In the genomic region with DNA sequence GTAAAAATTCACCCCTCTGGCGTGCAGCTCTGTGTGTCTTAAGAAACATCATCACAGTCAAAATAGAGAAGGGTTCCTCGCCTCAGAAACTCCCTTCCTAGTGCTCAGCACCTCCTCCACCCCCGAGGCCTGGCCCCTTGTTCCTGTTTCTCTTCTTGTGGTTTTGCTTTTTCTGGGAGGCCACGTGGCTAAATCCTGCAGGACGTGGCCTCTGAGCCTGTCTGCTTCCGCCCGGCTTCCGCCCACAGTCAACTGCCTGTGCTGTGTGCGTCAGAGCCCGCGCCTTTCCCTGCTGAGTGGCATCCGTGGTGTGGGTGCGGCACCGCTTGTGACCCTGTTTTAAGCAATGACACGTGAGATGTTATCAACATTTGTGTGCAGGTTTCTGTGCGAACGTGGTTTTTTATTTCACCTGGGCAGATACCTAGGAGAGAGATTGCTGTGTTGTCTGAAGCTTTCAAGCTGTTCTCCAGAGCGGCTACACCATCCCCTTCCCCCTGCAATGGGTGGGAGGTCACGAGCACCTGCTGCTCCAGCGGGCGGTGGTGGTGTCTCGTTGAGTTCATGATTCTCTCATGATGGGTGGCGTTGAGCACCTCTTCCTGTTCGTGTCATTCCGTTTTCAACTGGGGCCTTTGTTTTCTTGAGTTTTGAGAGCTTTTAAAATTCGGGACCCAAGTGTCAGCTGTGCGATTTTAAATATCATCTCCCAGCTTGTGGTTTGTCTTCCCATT, we compare ENCODE assay signal across 1 cellular context.
TF ChIP-seq lines count a peak whose summit lies in the region.

No MANE protein-coding gene starts in this region.

TF ChIP-seq in H1, 55 proteins besides CTCF, POLR2A, EP300 and RAD21:
- TF ChIP-seq PHF8 (conservative IDR thresholded peaks at IDR 0.05; ENCODE audit: low read depth, low read length) (no peak), RNF2 (IDR thresholded peaks at IDR 0.05; ENCODE audit: borderline replicate concordance, low read depth, low read length, missing control alignments, poor library complexity, severe bottlenecking) (no peak), SIRT6 (IDR thresholded peaks at IDR 0.05; ENCODE audit: low read length) (no peak), CHD2 (IDR thresholded peaks at IDR 0.05; ENCODE audit: low read length) (no peak), SIN3A (conservative IDR thresholded peaks at IDR 0.05 in 1 of 2, IDR thresholded peaks at IDR 0.05 in 1 of 2; ENCODE audit: low read depth in 1 of 2, low read length in 2 of 2) (no peak), JUND (IDR thresholded peaks at IDR 0.05; ENCODE audit: low read length) (no peak), CBX8 (IDR thresholded peaks at IDR 0.05; ENCODE audit: borderline replicate concordance, low read depth, low read length) (no peak), TAF7 (optimal IDR thresholded peaks at IDR 0.05; ENCODE audit: borderline replicate concordance, low read depth, low read length) (no peak), NRF1 (IDR thresholded peaks at IDR 0.05; ENCODE audit: low read depth, low read length) (no peak), RXRA (IDR thresholded peaks at IDR 0.05; ENCODE audit: insufficient read depth, low read depth, low read length) (no peak), ZNF274 (IDR thresholded peaks at IDR 0.05; ENCODE audit: borderline replicate concordance, extremely low read depth, low read length) (no peak), BACH1 (IDR thresholded peaks at IDR 0.05; ENCODE audit: low read length) (no peak), POU5F1 (IDR thresholded peaks at IDR 0.05; ENCODE audit: low read depth, low read length) (no peak), FOSL1 (IDR thresholded peaks at IDR 0.05; ENCODE audit: insufficient read depth, low read depth, low read length) (no peak)
- TF ChIP-seq, protein P1, sequence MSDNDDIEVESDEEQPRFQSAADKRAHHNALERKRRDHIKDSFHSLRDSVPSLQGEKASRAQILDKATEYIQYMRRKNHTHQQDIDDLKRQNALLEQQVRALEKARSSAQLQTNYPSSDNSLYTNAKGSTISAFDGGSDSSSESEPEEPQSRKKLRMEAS (IDR thresholded peaks at IDR 0.05): no peak
